Comparison of ENCODE assay signal across 12 cellular contexts in genomic region chr2:45001629-45002385, GRCh38. TPM values are rescaled to one million over a fixed set of nuclear protein-coding genes. Genes with fewer than 3 reads are reported as not detected.
DNase-seq lines count a peak whose midpoint lies in the region; ATAC-seq and TF ChIP-seq lines count a peak whose summit lies in the region.
"Had no signal": no experiment of that assay in that cellular context is flagged by ENCODE, and none has a peak within 500 bp of the region (broad histone marks: within the 10 kb centered on the region; RNA-seq: fewer than 3 reads in every experiment).

No MANE protein-coding gene starts in this region.

- POLR2A ChIA-PET in naive thymus-derived CD4-positive, alpha-beta T cell (lab: Charles Lee), result interaction anchor here (0.6 kb wide), 1 partner anchor 98 kb away, joined by 4 read pairs; no protein-coding TSS in a partner anchor

- DNase-seq in AG09309 (ENCODE audit: low read depth) (no peak), choroid plexus epithelial cell (ENCODE audit: low read depth) (peak; percentile 27), RKO (ENCODE audit: low spot score) (no peak), NCI-H2081 (lab: John Stamatoyannopoulos, UW) (no peak), NCI-H1417 treated with DMSO at 0.1 percent for 48 hours (lab: John Stamatoyannopoulos, UW) (no peak)
- no peak for DNase-seq in naive thymus-derived CD4-positive, alpha-beta T cell
- DNase-seq in central memory CD4-positive, alpha-beta T cell, result no peak
- DNase-seq: NCI-H510A had no signal

- H3K4me1 ChIP-seq in HUES6 (ENCODE audit: control insufficient read depth, insufficient read depth, low read length), result peaks cover 25% of the 10 kb centered on the region
- peaks cover 0 to 4% of the 10 kb centered on the region in 2 donors for H3K4me1 ChIP-seq in naive thymus-derived CD4-positive, alpha-beta T cell (ENCODE audit: control insufficient read depth in 2 of 2, insufficient read depth in 2 of 2, low read length in 2 of 2)

- no peak for ATAC-seq in naive thymus-derived CD4-positive, alpha-beta T cell

- H3K4me3 ChIP-seq in AG09309 (ENCODE audit: control insufficient read depth, low read depth, low read length) (peak overlapping the region; percentile 18), HUES6 (ENCODE audit: low read depth, low read length) (peak overlapping the region; percentile 55), choroid plexus epithelial cell (ENCODE audit: low read depth, low read length) (peak overlapping the region; percentile 57)
- no peak overlapping the region for H3K4me3 ChIP-seq in naive thymus-derived CD4-positive, alpha-beta T cell (ENCODE audit: low read length)

- H3K9ac ChIP-seq in HUES6 (ENCODE audit: low read length), result peak overlapping the region; percentile 2
- H3K9ac ChIP-seq: KMS-11 had no signal

- no peaks in the 10 kb centered on the region for H3K9me3 ChIP-seq in HUES6 (ENCODE audit: control insufficient read depth, insufficient read depth, low read depth, low read length)
- H3K9me3 ChIP-seq in naive thymus-derived CD4-positive, alpha-beta T cell (ENCODE audit: control insufficient read depth in 2 of 3, low read length in 3 of 3), result no peaks in the 10 kb centered on the region
- H3K9me3 ChIP-seq: adrenal gland had no signal

- intact Hi-C loops in naive thymus-derived CD4-positive, alpha-beta T cell (cut with micrococcal nuclease), result no loop called here

- peak overlapping the region; percentile 23 to 74 (median 64) for H3K4me3 Mint-ChIP-seq in naive thymus-derived CD4-positive, alpha-beta T cell

- H3K27me3 ChIP-seq in HUES6 (ENCODE audit: control insufficient read depth, insufficient read depth, low read length), result peaks cover 100% of the 10 kb centered on the region
- H3K27me3 ChIP-seq in naive thymus-derived CD4-positive, alpha-beta T cell (ENCODE audit: control insufficient read depth in 2 of 2, insufficient read depth in 2 of 2, low read length in 2 of 2), result peaks cover 0 to 3% of the 10 kb centered on the region in 2 donors

- no peak overlapping the region for H3K27ac ChIP-seq in HUES6 (ENCODE audit: low read depth, low read length)
- no peak overlapping the region for H3K27ac ChIP-seq in naive thymus-derived CD4-positive, alpha-beta T cell (ENCODE audit: low read depth, low read length)
- H3K27ac ChIP-seq: adrenal gland, KMS-11 had no signal

- no peaks in the 10 kb centered on the region for H3K9me3 Mint-ChIP-seq in naive thymus-derived CD4-positive, alpha-beta T cell

- H3K36me3 ChIP-seq in HUES6 (ENCODE audit: control insufficient read depth, insufficient read depth, low read length), result no peaks in the 10 kb centered on the region
- no peaks in the 10 kb centered on the region for H3K36me3 ChIP-seq in naive thymus-derived CD4-positive, alpha-beta T cell (ENCODE audit: control insufficient read depth in 2 of 3, insufficient read depth in 3 of 3, low read length in 3 of 3)
- H3K36me3 ChIP-seq: adrenal gland had no signal

- peaks cover 69 to 89% (median 76%) of the 10 kb centered on the region in 5 donors for H3K27me3 Mint-ChIP-seq in naive thymus-derived CD4-positive, alpha-beta T cell

- CTCF ChIA-PET in naive thymus-derived CD4-positive, alpha-beta T cell (lab: Charles Lee), result no interaction called here

- TF ChIP-seq CTCF in AG09309 (IDR thresholded peaks at IDR 0.05; ENCODE audit: control insufficient read depth, insufficient read depth, low read depth, low read length, missing control alignments) (no peak), choroid plexus epithelial cell (conservative IDR thresholded peaks at IDR 0.05; ENCODE audit: low read depth, low read length) (peak; percentile 25)

- H3K27ac Mint-ChIP-seq in naive thymus-derived CD4-positive, alpha-beta T cell, result no peak overlapping the region

- H3K4me1 Mint-ChIP-seq in naive thymus-derived CD4-positive, alpha-beta T cell, result peaks cover 14 to 38% (median 29%) of the 10 kb centered on the region in 7 donors

- H3K36me3 Mint-ChIP-seq in naive thymus-derived CD4-positive, alpha-beta T cell, result peaks cover 0 to 4% (median 0%) of the 10 kb centered on the region in 5 donors

RNA-seq across cellular contexts. Expression of gene SIX2, which starts 7.4 kb away (rescaled TPM):
- total RNA-seq in naive thymus-derived CD4-positive, alpha-beta T cell, result not detected
- polyA plus RNA-seq in naive thymus-derived CD4-positive, alpha-beta T cell, result not detected
- total RNA-seq: T-helper 2 cell treated with Interferon-gamma antibody and Interleukin-4, amounts not matched to agents 100 ng/mL and 5 ng/mL, for 36 hours had no signal
